Comparison of ENCODE assay signal across 8 cellular contexts in the genomic region with DNA sequence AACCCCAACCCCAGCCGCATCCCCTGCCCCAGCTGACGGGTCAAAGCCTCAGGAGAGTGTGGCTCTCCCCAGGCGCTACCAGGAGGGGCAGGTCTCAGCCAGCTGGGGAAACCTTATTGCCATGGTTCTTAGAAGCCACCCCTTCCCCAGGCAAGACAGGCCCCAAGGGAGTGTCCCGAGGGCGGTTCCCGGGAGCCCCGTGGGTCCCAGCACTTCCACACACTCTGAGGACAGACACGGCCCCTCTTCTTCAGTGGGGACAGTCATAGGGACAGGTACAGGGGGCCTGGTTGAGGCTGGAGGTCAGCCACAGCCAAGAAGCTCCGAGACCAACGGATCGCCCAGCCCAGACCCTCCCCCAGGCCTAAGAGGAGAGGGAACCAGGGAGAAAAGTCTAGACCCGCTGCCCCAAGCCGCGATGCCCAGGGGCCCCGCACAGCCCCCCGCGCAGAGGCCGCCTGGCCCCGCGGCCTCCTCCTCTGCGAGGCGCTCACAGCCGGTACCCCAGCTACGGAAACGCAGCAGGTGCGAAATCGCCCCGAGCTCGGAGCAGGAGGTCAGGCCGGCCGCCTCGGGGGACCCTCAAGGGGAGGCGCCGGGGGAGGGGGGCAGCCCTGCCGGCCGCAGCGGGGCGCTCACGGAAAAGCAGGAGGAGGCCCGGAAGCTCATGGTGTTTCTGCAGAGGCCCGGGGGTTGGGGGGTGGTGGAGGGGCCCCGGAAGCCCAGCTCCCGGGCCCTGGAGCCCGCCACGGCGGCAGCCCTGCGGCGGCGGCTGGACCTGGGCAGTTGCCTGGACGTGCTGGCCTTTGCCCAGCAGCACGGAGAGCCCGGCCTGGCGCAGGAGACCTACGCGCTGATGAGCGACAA. TPM values are rescaled to one million over a fixed set of nuclear protein-coding genes. Genes with fewer than 3 reads are reported as not detected.
DNase-seq lines count a peak whose midpoint lies in the region; ATAC-seq and TF ChIP-seq lines count a peak whose summit lies in the region.

No MANE protein-coding gene starts in this region.

- H3K79me2 ChIP-seq in SK-N-SH (ENCODE audit: insufficient read depth), result no peaks in the 10 kb centered on the region

- no peak for TF ChIP-seq CTCF in SK-N-SH (IDR thresholded peaks at IDR 0.05)
- TF ChIP-seq CTCF in left lung (IDR thresholded peaks at IDR 0.05), result no peak
- no peak for TF ChIP-seq CTCF in transverse colon (IDR thresholded peaks at IDR 0.05)

- H3K9ac ChIP-seq in SK-N-SH, result no peak overlapping the region

- H3K27me3 ChIP-seq in SK-N-SH (ENCODE audit: insufficient read depth) (no peaks in the 10 kb centered on the region), left lung (peaks cover 33 to 42% of the 10 kb centered on the region in 2 donors), transverse colon (peaks cover 43% of the 10 kb centered on the region)

- no peak overlapping the region for H3K4me3 ChIP-seq in SK-N-SH (ENCODE audit: low read depth in 2 of 2, low read length in 1 of 2)
- peak overlapping the region; percentile 19 to 33 for H3K4me3 ChIP-seq in left lung
- H3K4me3 ChIP-seq in transverse colon, result peak overlapping the region; percentile 6 to 52 (median 18)

- 96% methylated on average over 22 of the region's 56 CpGs for WGBS in SK-N-SH (ENCODE audit: low lambda C conversion rate)
- 11% methylated on average over 42 of the region's 56 CpGs; no CpG with 5 or more reads in 1 of the 2 donors for WGBS in transverse colon (ENCODE audit: low coverage in 1 of 2), 2 donors

- H3K4me1 ChIP-seq in SK-N-SH (ENCODE audit: control insufficient read depth in 1 of 2, insufficient read depth in 2 of 2, low read depth in 1 of 2, low read length in 1 of 2), result peaks cover 0 to 9% of the 10 kb centered on the region in 2 experiments; a peak in 1 of 4 replicates
- peaks cover 7 to 51% of the 10 kb centered on the region in 2 donors for H3K4me1 ChIP-seq in left lung
- H3K4me1 ChIP-seq in transverse colon, result peaks cover 8 to 37% (median 28%) of the 10 kb centered on the region in 4 donors

- no peaks in the 10 kb centered on the region for H3F3A ChIP-seq in SK-N-SH (replicated peaks; ENCODE audit: insufficient read depth)

- in situ Hi-C loops in transverse colon (cut with MboI; ENCODE audit: low pct_ligation_motif_present in 1 of 4, low pct_unique_long_range_greater_than_20kb in 1 of 4, low sequenced_read_pairs in 3 of 4), result no loop called here

- H3K9me3 ChIP-seq in SK-N-SH (no peaks in the 10 kb centered on the region), left lung (no peaks in the 10 kb centered on the region), transverse colon (no peaks in the 10 kb centered on the region)

- TF ChIP-seq EP300 in SK-N-SH (IDR thresholded peaks at IDR 0.05; ENCODE audit: borderline replicate concordance in 1 of 2, low read depth in 1 of 2, low read length in 1 of 2) (no peak), transverse colon (IDR thresholded peaks at IDR 0.05; ENCODE audit: low read depth) (no peak)

- ATAC-seq in SK-N-SH treated with all-trans-retinoic acid at 6 μM for 48 hours (no peak), left lung (peak; percentile 2), GM21786 (IDR thresholded peaks at IDR 0.05; ENCODE audit: unreplicated experiment) (no peak), GM21526 (IDR thresholded peaks at IDR 0.05; ENCODE audit: low FRiP score, unreplicated experiment) (no peak), GM21390 (IDR thresholded peaks at IDR 0.05; ENCODE audit: unreplicated experiment) (no peak)

- H3K9me2 ChIP-seq in SK-N-SH, result no peaks in the 10 kb centered on the region

- H3K4me2 ChIP-seq in SK-N-SH, result no peak overlapping the region

- H3K27ac ChIP-seq in SK-N-SH (ENCODE audit: low read depth in 2 of 2, low read length in 1 of 2) (no peak overlapping the region), left lung (peak overlapping the region in 1 of 2 donors; percentile 20), transverse colon (peak overlapping the region; percentile 26 to 62 (median 38))

- no peak overlapping the region for H2AFZ ChIP-seq in SK-N-SH (ENCODE audit: low read depth)

- TF ChIP-seq RAD21 in SK-N-SH (IDR thresholded peaks at IDR 0.05; ENCODE audit: low read length), result no peak

- TF ChIP-seq POLR2A in transverse colon (IDR thresholded peaks at IDR 0.05), result peak; percentile 24

- intact Hi-C loops in left lung (cut with DNase I) (no loop called here), transverse colon (cut with DNase I; ENCODE audit: low total_unique reads) (no loop called here)

- CTCF ChIA-PET in SK-N-SH (lab: Yijun Ruan, JAX), result interaction anchor here (1.4 to 4.9 kb wide), 4 partner anchors 15 to 72 kb away, joined by 4 to 31 read pairs (median 8); a partner anchor contains a TSS

- H3K36me3 ChIP-seq in SK-N-SH (replicated peaks in 1 of 2; ENCODE audit: control insufficient read depth in 1 of 2, insufficient read depth in 2 of 2, low read length in 1 of 2), result no peaks in the 10 kb centered on the region
- H3K36me3 ChIP-seq in left lung, result no peaks in the 10 kb centered on the region
- H3K36me3 ChIP-seq in transverse colon, result no peaks in the 10 kb centered on the region

- DNase-seq in SK-N-SH (peak; percentile 38), activated T-helper 1 cell treated with Interleukin-2 at 50 U/mL for 16 hours (ENCODE audit: low read depth) (peak; percentile 57), left lung (peak in 1 of 2 donors; percentile 86), transverse colon (peak; percentile 50)

- H4K20me1 ChIP-seq in SK-N-SH (ENCODE audit: insufficient read depth), result no peaks in the 10 kb centered on the region

- POLR2A ChIA-PET in SK-N-SH (lab: Yijun Ruan, JAX), result interaction anchor here (0.6 kb wide), 1 partner anchor 19 kb away, joined by 3 read pairs; no protein-coding TSS in a partner anchor

TF ChIP-seq in SK-N-SH, 30 proteins besides CTCF, POLR2A, EP300 and RAD21 (continues in another document):
- TF ChIP-seq, protein P1, sequence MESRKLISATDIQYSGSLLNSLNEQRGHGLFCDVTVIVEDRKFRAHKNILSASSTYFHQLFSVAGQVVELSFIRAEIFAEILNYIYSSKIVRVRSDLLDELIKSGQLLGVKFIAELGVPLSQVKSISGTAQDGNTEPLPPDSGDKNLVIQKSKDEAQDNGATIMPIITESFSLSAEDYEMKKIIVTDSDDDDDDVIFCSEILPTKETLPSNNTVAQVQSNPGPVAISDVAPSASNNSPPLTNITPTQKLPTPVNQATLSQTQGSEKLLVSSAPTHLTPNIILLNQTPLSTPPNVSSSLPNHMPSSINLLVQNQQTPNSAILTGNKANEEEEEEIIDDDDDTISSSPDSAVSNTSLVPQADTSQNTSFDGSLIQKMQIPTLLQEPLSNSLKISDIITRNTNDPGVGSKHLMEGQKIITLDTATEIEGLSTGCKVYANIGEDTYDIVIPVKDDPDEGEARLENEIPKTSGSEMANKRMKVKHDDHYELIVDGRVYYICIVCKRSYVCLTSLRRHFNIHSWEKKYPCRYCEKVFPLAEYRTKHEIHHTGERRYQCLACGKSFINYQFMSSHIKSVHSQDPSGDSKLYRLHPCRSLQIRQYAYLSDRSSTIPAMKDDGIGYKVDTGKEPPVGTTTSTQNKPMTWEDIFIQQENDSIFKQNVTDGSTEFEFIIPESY (IDR thresholded peaks at IDR 0.05; ENCODE audit: borderline replicate concordance, low read depth), result no peak
- no peak for TF ChIP-seq YY1 (IDR thresholded peaks at IDR 0.05; ENCODE audit: low read depth)

TF ChIP-seq in SK-N-SH treated with all-trans-retinoic acid at 6 μM for 48 hours, 23 proteins besides CTCF, POLR2A, EP300 and RAD21 (continues in another document):
- TF ChIP-seq, protein P2, sequence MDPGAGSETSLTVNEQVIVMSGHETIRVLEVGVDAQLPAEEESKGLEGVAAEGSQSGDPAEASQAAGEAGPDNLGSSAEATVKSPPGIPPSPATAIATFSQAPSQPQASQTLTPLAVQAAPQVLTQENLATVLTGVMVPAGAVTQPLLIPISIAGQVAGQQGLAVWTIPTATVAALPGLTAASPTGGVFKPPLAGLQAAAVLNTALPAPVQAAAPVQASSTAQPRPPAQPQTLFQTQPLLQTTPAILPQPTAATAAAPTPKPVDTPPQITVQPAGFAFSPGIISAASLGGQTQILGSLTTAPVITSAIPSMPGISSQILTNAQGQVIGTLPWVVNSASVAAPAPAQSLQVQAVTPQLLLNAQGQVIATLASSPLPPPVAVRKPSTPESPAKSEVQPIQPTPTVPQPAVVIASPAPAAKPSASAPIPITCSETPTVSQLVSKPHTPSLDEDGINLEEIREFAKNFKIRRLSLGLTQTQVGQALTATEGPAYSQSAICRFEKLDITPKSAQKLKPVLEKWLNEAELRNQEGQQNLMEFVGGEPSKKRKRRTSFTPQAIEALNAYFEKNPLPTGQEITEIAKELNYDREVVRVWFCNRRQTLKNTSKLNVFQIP (CRISPR knock-in tag; IDR thresholded peaks at IDR 0.05; ENCODE audit: borderline replicate concordance, low read depth), result no peak
- TF ChIP-seq ESRRG (CRISPR knock-in tag; IDR thresholded peaks at IDR 0.05) (no peak), ZC3H10 (CRISPR knock-in tag; IDR thresholded peaks at IDR 0.05) (no peak), GLIS3 (CRISPR knock-in tag; IDR thresholded peaks at IDR 0.05) (no peak), TCF4 (CRISPR knock-in tag; IDR thresholded peaks at IDR 0.05; ENCODE audit: borderline replicate concordance) (no peak), SNAI2 (CRISPR knock-in tag; IDR thresholded peaks at IDR 0.05) (no peak), ZFP30 (CRISPR knock-in tag; IDR thresholded peaks at IDR 0.05) (no peak)

RNA-seq across cellular contexts. Expression of a gene that starts 2.6 kb away (rescaled TPM):
- polyA plus RNA-seq in SK-N-SH (2012; rRNA removed), result 0.03 and 0.07 TPM in 2 replicates
- 0.01 and 0.03 TPM in 2 replicates for polyA plus RNA-seq in SK-N-SH (2012; cell fraction: cytosol; rRNA removed)
- polyA plus RNA-seq in SK-N-SH (2012; cell fraction: nucleus; rRNA removed), result 0.37 and 0.38 TPM in 2 replicates
- total RNA-seq in left lung (under 1 TPM; 0.29 to 0.73 TPM), transverse colon (1 to 10 TPM in 1 of 4 donors, under 1 TPM in 2, not detected in 1; 0.14 to 1.5 (median 0.32) TPM)

RNA-seq across cellular contexts. Expression of a gene that starts 14.4 kb away (rescaled TPM):
- 2.1 and 3.6 TPM in 2 replicates for polyA plus RNA-seq in SK-N-SH (2012; rRNA removed)
- 4.5 and 6.4 TPM in 2 replicates for polyA plus RNA-seq in SK-N-SH (2012; cell fraction: cytosol; rRNA removed)
- 0.91 and 1.9 TPM in 2 replicates for polyA plus RNA-seq in SK-N-SH (2012; cell fraction: nucleus; rRNA removed)
- not detected for total RNA-seq in left lung
- not detected for total RNA-seq in transverse colon

RNA-seq across cellular contexts. Expression of a gene that starts 18.5 kb away (rescaled TPM):
- polyA plus RNA-seq in SK-N-SH (2012; rRNA removed), result 1.1 and 1.7 TPM in 2 replicates
- 0.45 and 0.62 TPM in 2 replicates for polyA plus RNA-seq in SK-N-SH (2012; cell fraction: cytosol; rRNA removed)
- polyA plus RNA-seq in SK-N-SH (2012; cell fraction: nucleus; rRNA removed), result 5.0 and 11.0 TPM in 2 replicates
- 100 to 1,000 TPM; 130 to 256 TPM for total RNA-seq in left lung
- 10 to 100 TPM; 27.5 to 60.7 (median 32.2) TPM for total RNA-seq in transverse colon

RNA-seq across cellular contexts. Expression of a gene that starts 22.9 kb away (rescaled TPM):
- polyA plus RNA-seq in SK-N-SH (2012; rRNA removed), result 3.2 and 4.0 TPM in 2 replicates
- polyA plus RNA-seq in SK-N-SH (2012; cell fraction: cytosol; rRNA removed), result 0.82 and 1.5 TPM in 2 replicates
- 2.6 and 2.9 TPM in 2 replicates for polyA plus RNA-seq in SK-N-SH (2012; cell fraction: nucleus; rRNA removed)
- total RNA-seq in left lung, result 1 to 10 TPM; 2.3 to 3.1 TPM
- total RNA-seq in transverse colon, result 10 to 100 TPM in 1 of 4 donors, 1 to 10 TPM in 2, not detected in 1; 5.1 to 63.6 (median 5.9) TPM

RNA-seq across cellular contexts. Expression of a gene that starts 29.9 kb away (rescaled TPM):
- polyA plus RNA-seq in SK-N-SH (2012; rRNA removed), result 33.2 and 40.4 TPM in 2 replicates
- polyA plus RNA-seq in SK-N-SH (2012; cell fraction: cytosol; rRNA removed), result 5.1 and 6.8 TPM in 2 replicates
- 298 and 342 TPM in 2 replicates for polyA plus RNA-seq in SK-N-SH (2012; cell fraction: nucleus; rRNA removed)
- total RNA-seq in left lung (10 to 100 TPM; 15.3 to 20.0 TPM), transverse colon (100 to 1,000 TPM in 1 of 4 donors, 10 to 100 TPM in 3; 34.2 to 111 (median 37.6) TPM)

Comparison
In these comparisons a context has a peak if more than half of its experiments do, and no peak if none do; other contexts are left out.
1. H3K27ac ChIP-seq: peak in transverse colon (4 of 4); none in SK-N-SH (0 of 2).
2. H3K4me3 ChIP-seq: peak in left lung (2 of 2) and transverse colon (4 of 4); none in SK-N-SH (0 of 2).